In the genomic region with DNA sequence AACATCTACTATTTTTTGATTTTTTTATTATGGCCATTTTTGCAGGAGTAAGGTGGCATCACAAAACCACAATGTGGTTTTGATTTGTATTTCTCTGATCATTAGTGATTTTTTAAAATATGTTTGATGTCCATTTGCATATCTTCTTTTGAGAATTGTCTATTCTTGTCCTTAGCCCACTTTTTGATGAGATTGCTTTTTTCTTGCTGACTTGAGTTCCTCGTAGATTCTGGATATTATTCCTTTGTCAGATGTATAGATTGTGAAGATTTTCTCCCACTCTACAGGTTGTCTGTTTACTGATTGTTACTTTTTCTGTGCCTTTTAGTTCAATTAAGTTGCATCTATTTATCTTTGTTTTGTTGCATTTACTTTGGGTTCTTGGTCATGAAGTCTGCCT, we compare ENCODE assay signal across 33 cellular contexts.
DNase-seq lines count a peak whose midpoint lies in the region; ATAC-seq, FAIRE-seq and TF ChIP-seq lines count a peak whose summit lies in the region.
"Had no signal": no experiment of that assay in that cellular context is flagged by ENCODE, and none has a peak within 500 bp of the region (broad histone marks: within the 10 kb centered on the region; RNA-seq: fewer than 3 reads in every experiment).

No MANE protein-coding gene starts in this region.

- H2BK5ac ChIP-seq in IMR-90 (ENCODE audit: low read depth, low read length, poor library complexity, severe bottlenecking), result no peak overlapping the region

- no peak overlapping the region for H3K18ac ChIP-seq in IMR-90 (ENCODE audit: low read depth, low read length)

- H2BK15ac ChIP-seq in IMR-90 (ENCODE audit: low read depth, low read length), result no peak overlapping the region

- intact Hi-C loops in HepG2 (cut with micrococcal nuclease; ENCODE audit: unreplicated experiment) (no loop called here), right lobe of liver (cut with DNase I) (no loop called here), IMR-90 (cut with micrococcal nuclease) (no loop called here), K562 (cut with micrococcal nuclease) (no loop called here)

- H3K23ac ChIP-seq in IMR-90 (ENCODE audit: low read depth, low read length), result no peak overlapping the region

- H4K8ac ChIP-seq in IMR-90 (ENCODE audit: low read depth in 2 of 2, low read length in 2 of 2), result no peak overlapping the region

- no peak for FAIRE-seq in HepG2 (lab: Jason Lieb, UNC)
- no peak for FAIRE-seq in K562 (lab: Jason Lieb, UNC)
- FAIRE-seq: A204.1, A549, D721Med had no signal

- H3K36me3 ChIP-seq in HepG2 (replicated peaks in 1 of 2; ENCODE audit: control insufficient read depth in 1 of 2, insufficient read depth in 2 of 2, low read length in 2 of 2) (no peaks in the 10 kb centered on the region), right lobe of liver (no peaks in the 10 kb centered on the region), IMR-90 (ENCODE audit: control insufficient read depth, insufficient read depth, low read length) (no peaks in the 10 kb centered on the region), K562 (ENCODE audit: control insufficient read depth, insufficient read depth, low read length) (no peaks in the 10 kb centered on the region)
- H3K36me3 ChIP-seq: BE2C, BLaER1 had no signal

- H3K9ac ChIP-seq in HepG2 (ENCODE audit: insufficient read depth, low read depth, low read length) (no peak overlapping the region), IMR-90 (ENCODE audit: low read depth, low read length) (no peak overlapping the region), K562 (ENCODE audit: insufficient read depth in 1 of 2, low read depth in 2 of 2, low read length in 2 of 2) (no peak overlapping the region)
- H3K9ac ChIP-seq: BLaER1; BLaER1 treated with 17β-estradiol and CSF1 and Interleukin-3, amounts not matched to agents 10 nM and 100 nM had no signal

- in situ Hi-C loops in HepG2 (cut with HindIII; ENCODE audit: extremely low pct_ligation_motif_present, low pct_unique_long_range_greater_than_20kb) (no loop called here), IMR-90 (cut with MboI; ENCODE audit: low sequenced_read_pairs) (no loop called here), K562 (cut with MboI) (no loop called here)

- H3K79me1 ChIP-seq in IMR-90 (ENCODE audit: low read depth in 1 of 2, low read length in 2 of 2), result no peaks in the 10 kb centered on the region

- WGBS in HepG2 (ENCODE audit: low lambda C conversion rate), result 0% methylated on average over 1 of the region's 1 CpG
- 33% methylated on average over 1 of the region's 1 CpG for WGBS in right lobe of liver (ENCODE audit: insufficient coverage, low coverage, low lambda C conversion rate, missing lambda C conversion rate)
- WGBS in IMR-90 (ENCODE audit: extremely low coverage in 2 of 2, insufficient read length in 1 of 2), 2 experiments, result no CpG with 5 or more reads among the region's 1 CpG
- WGBS in K562 (ENCODE audit: insufficient coverage, low coverage, missing lambda C conversion rate), result 0% methylated on average over 1 of the region's 1 CpG

- H3K4me1 ChIP-seq in HepG2 (ENCODE audit: insufficient read depth, low read length) (no peaks in the 10 kb centered on the region), right lobe of liver (no peaks in the 10 kb centered on the region), IMR-90 (ENCODE audit: control insufficient read depth, insufficient read depth, low read length) (no peaks in the 10 kb centered on the region), K562 (replicated peaks in 1 of 2; ENCODE audit: control insufficient read depth in 2 of 2, insufficient read depth in 2 of 2, low read length in 2 of 2) (no peaks in the 10 kb centered on the region)
- H3K4me1 ChIP-seq: A549; BE2C; BLaER1; BLaER1 treated with 17β-estradiol and CSF1 and Interleukin-3, amounts not matched to agents 10 nM and 100 nM; Caco-2 had no signal

- H3K4ac ChIP-seq in IMR-90 (ENCODE audit: low read depth, low read length), result no peak overlapping the region

- H4K20me1 ChIP-seq in HepG2 (ENCODE audit: insufficient read depth, low read length) (no peaks in the 10 kb centered on the region), IMR-90 (ENCODE audit: insufficient read depth, low read length) (no peaks in the 10 kb centered on the region), K562 (replicated peaks; ENCODE audit: control insufficient read depth, insufficient read depth, low read length) (no peaks in the 10 kb centered on the region)
- H4K20me1 ChIP-seq: BLaER1; BLaER1 treated with 17β-estradiol and CSF1 and Interleukin-3, amounts not matched to agents 10 nM and 100 nM had no signal

- TF ChIP-seq EP300 in HepG2 (IDR thresholded peaks at IDR 0.05; ENCODE audit: low read depth in 2 of 2, low read length in 2 of 2), result no peak
- no peak for TF ChIP-seq EP300 in HepG2 (CRISPR knock-in tag; IDR thresholded peaks at IDR 0.05; ENCODE audit: borderline replicate concordance)
- no peak for TF ChIP-seq EP300 in K562 (IDR thresholded peaks at IDR 0.05; ENCODE audit: low read length)

- H3K9me3 ChIP-seq in HepG2 (ENCODE audit: low read length), result peaks cover 79% of the 10 kb centered on the region
- no peaks in the 10 kb centered on the region for H3K9me3 ChIP-seq in right lobe of liver
- no peaks in the 10 kb centered on the region for H3K9me3 ChIP-seq in IMR-90 (ENCODE audit: control insufficient read depth, insufficient read depth, low read length)
- no peaks in the 10 kb centered on the region for H3K9me3 ChIP-seq in K562 (replicated peaks; ENCODE audit: control insufficient read depth, insufficient read depth, low read depth, low read length)
- H3K9me3 ChIP-seq: A549, BE2C, Caco-2 had no signal

- no peak overlapping the region for H2AK5ac ChIP-seq in IMR-90 (ENCODE audit: low read depth, low read length)

- DNase-seq in HepG2 (ENCODE audit: low spot score), result no peak
- no peak for DNase-seq in right lobe of liver
- no peak for DNase-seq in IMR-90
- no peak for DNase-seq in K562 (ENCODE audit: extremely low read depth in 1 of 4, low spot score in 3 of 4)
- no peak for DNase-seq in H4 (ENCODE audit: low spot score)
- DNase-seq in central memory CD4-positive, alpha-beta T cell, result no peak
- DNase-seq: 8988T; ACHN; AML-193; BE2C; C1 segment of cervical spinal cord; Caco-2; Calu3; CD4-positive, alpha-beta memory T cell; CD4-positive, alpha-beta T cell; CD4-positive, CD25-positive, alpha-beta regulatory T cell; CD8-positive, alpha-beta memory T cell; CD8-positive, alpha-beta T cell; COR-L47; DMS 273 treated with DMSO at 0.1 percent for 48 hours; DMS153; DMS53; DMS79; DMS79 treated with DMSO at 0.1 percent for 48 hours; DND-41; EL had no signal

- no peak for TF ChIP-seq CTCF in HepG2 (CRISPR knock-in tag; IDR thresholded peaks at IDR 0.05)
- no peak for TF ChIP-seq CTCF in right lobe of liver (IDR thresholded peaks at IDR 0.05)
- no peak for TF ChIP-seq CTCF in IMR-90 (conservative IDR thresholded peaks at IDR 0.05; ENCODE audit: low read depth, low read length)
- no peak for TF ChIP-seq CTCF in K562 (IDR thresholded peaks at IDR 0.05 in 2 of 3, conservative IDR thresholded peaks at IDR 0.05 in 1 of 3; ENCODE audit: insufficient read depth in 2 of 3, low read depth in 1 of 3, low read length in 3 of 3)

- H2AFZ ChIP-seq in HepG2 (ENCODE audit: low read length) (no peak overlapping the region), IMR-90 (replicated peaks; ENCODE audit: low read length, poor library complexity) (no peak overlapping the region), K562 (ENCODE audit: low read depth, low read length) (no peak overlapping the region)

- POLR2A ChIA-PET in HepG2 (lab: Yijun Ruan, JAX), result no interaction called here
- POLR2A ChIA-PET in IMR-90 (lab: Charles Lee; ENCODE audit: unreplicated experiment), result no interaction called here
- POLR2A ChIA-PET in K562 (lab: Yijun Ruan, JAX), result no interaction called here

- no peaks in the 10 kb centered on the region for H3K9me1 ChIP-seq in IMR-90 (ENCODE audit: insufficient read depth, low read length)
- no peaks in the 10 kb centered on the region for H3K9me1 ChIP-seq in K562 (ENCODE audit: control insufficient read depth, insufficient read depth, low read length)

- H3K27me3 ChIP-seq in HepG2 (ENCODE audit: control insufficient read depth in 1 of 2, insufficient read depth in 2 of 2, low read length in 2 of 2) (no peaks in the 10 kb centered on the region), right lobe of liver (no peaks in the 10 kb centered on the region), IMR-90 (ENCODE audit: control insufficient read depth, insufficient read depth, low read length) (no peaks in the 10 kb centered on the region), K562 (ENCODE audit: control insufficient read depth in 2 of 2, insufficient read depth in 2 of 2, low read length in 2 of 2) (no peaks in the 10 kb centered on the region)
- H3K27me3 ChIP-seq: BE2C; BLaER1; BLaER1 treated with 17β-estradiol and CSF1 and Interleukin-3, amounts not matched to agents 10 nM and 100 nM had no signal

- BruUV-seq in HepG2 (replicated peaks; lab: Mats Ljungman, UMichigan) (no TSS peak), IMR-90 (replicated peaks; lab: Mats Ljungman, UMichigan) (no TSS peak), K562 (replicated peaks; lab: Mats Ljungman, UMichigan) (no TSS peak)

- no peak overlapping the region for H2BK20ac ChIP-seq in IMR-90 (ENCODE audit: low read depth, low read length)

- no peak for ATAC-seq in HepG2
- ATAC-seq in right lobe of liver, result no peak
- ATAC-seq in IMR-90 (ENCODE audit: low read depth), result no peak
- no peak for ATAC-seq in K562
- ATAC-seq: A549; CD8-positive, alpha-beta T cell had no signal

- H3K14ac ChIP-seq in IMR-90 (replicated peaks; ENCODE audit: low read depth, low read length), result no peak overlapping the region

- H2BK120ac ChIP-seq in IMR-90 (ENCODE audit: low read depth, low read length), result no peak overlapping the region

- H3K4me3 ChIP-seq in HepG2 (replicated peaks in 1 of 3; ENCODE audit: insufficient read depth in 1 of 3, low read depth in 2 of 3, low read length in 3 of 3) (no peak overlapping the region), right lobe of liver (no peak overlapping the region), IMR-90 (ENCODE audit: insufficient read depth, low read depth, low read length) (no peak overlapping the region), K562 (no peak overlapping the region)
- H3K4me3 ChIP-seq: A549; BLaER1; BLaER1 treated with 17β-estradiol and CSF1 and Interleukin-3, amounts not matched to agents 10 nM and 100 nM had no signal

- no peak overlapping the region for H4K5ac ChIP-seq in IMR-90 (ENCODE audit: low read depth, low read length)

- dilution Hi-C loops in IMR-90 (cut with HindIII; ENCODE audit: low sequenced_read_pairs, unreplicated experiment), result no loop called here

- TF ChIP-seq RAD21 in HepG2 (CRISPR knock-in tag; IDR thresholded peaks at IDR 0.05), result no peak
- TF ChIP-seq RAD21 in IMR-90 (IDR thresholded peaks at IDR 0.05; ENCODE audit: low read length), result no peak
- TF ChIP-seq RAD21 in K562 (CRISPR knock-in tag; conservative IDR thresholded peaks at IDR 0.05 in 1 of 2, IDR thresholded peaks at IDR 0.05 in 1 of 2), result no peak

- no peaks in the 10 kb centered on the region for H3K79me2 ChIP-seq in HepG2 (ENCODE audit: insufficient read depth, low read length)
- H3K79me2 ChIP-seq in K562 (ENCODE audit: control insufficient read depth, insufficient read depth, low read length), result no peaks in the 10 kb centered on the region

- TF ChIP-seq POLR2A in HepG2 (IDR thresholded peaks at IDR 0.05; ENCODE audit: insufficient read depth in 1 of 2, low read depth in 2 of 2, low read length in 2 of 2) (no peak), right lobe of liver (IDR thresholded peaks at IDR 0.05) (no peak), IMR-90 (IDR thresholded peaks at IDR 0.05; ENCODE audit: low read depth, low read length) (no peak), K562 (conservative IDR thresholded peaks at IDR 0.05) (no peak)

- no peak overlapping the region for H3K56ac ChIP-seq in IMR-90 (ENCODE audit: extremely low read depth, insufficient read depth, low read length)

- H3K27ac ChIP-seq in HepG2 (ENCODE audit: extremely low read length, insufficient read depth, low read length), result no peak overlapping the region
- H3K27ac ChIP-seq in right lobe of liver, result no peak overlapping the region
- no peak overlapping the region for H3K27ac ChIP-seq in IMR-90 (ENCODE audit: insufficient read depth, low read length)
- no peak overlapping the region for H3K27ac ChIP-seq in K562 (ENCODE audit: extremely low read depth, low read depth, low read length)
- H3K27ac ChIP-seq: 22Rv1; A549; BLaER1; BLaER1 treated with 17β-estradiol and CSF1 and Interleukin-3, amounts not matched to agents 10 nM and 100 nM; C4-2B had no signal

- no peak overlapping the region for H4K91ac ChIP-seq in IMR-90 (ENCODE audit: insufficient read depth, low read depth, low read length)

- no peak overlapping the region for H2AK9ac ChIP-seq in IMR-90 (replicated peaks; ENCODE audit: low read depth, low read length, poor library complexity)

- H3K4me2 ChIP-seq in HepG2 (ENCODE audit: low read depth, low read length) (no peak overlapping the region), IMR-90 (ENCODE audit: low read depth, low read length) (no peak overlapping the region), K562 (ENCODE audit: insufficient read depth, low read length) (no peak overlapping the region)
- H3K4me2 ChIP-seq: A549; BLaER1; BLaER1 treated with 17β-estradiol and CSF1 and Interleukin-3, amounts not matched to agents 10 nM and 100 nM had no signal

- CTCF ChIA-PET in HepG2 (lab: Yijun Ruan, JAX; ENCODE audit: low intra/inter-chr PET ratio, low total read pairs) (no interaction called here), IMR-90 (lab: Yijun Ruan, JAX) (no interaction called here), K562 (lab: Yijun Ruan, JAX; ENCODE audit: low intra/inter-chr PET ratio) (no interaction called here)
